17 cellular contexts compared by ENCODE assay signal in genomic region chr16:9134306-9134705, GRCh38. TPM values are rescaled to one million over a fixed set of nuclear protein-coding genes. Genes with fewer than 3 reads are reported as not detected.
A peak's percentile ranks its signal among the peaks of the same experiment; 100 is the strongest.
DNase-seq lines count a peak whose midpoint lies in the region; ATAC-seq and TF ChIP-seq lines count a peak whose summit lies in the region.
"Had no signal": no experiment of that assay in that cellular context is flagged by ENCODE, and none has a peak within 500 bp of the region (broad histone marks: within the 10 kb centered on the region; RNA-seq: fewer than 3 reads in every experiment).

No MANE protein-coding gene starts in this region.

- H3K4me1 Mint-ChIP-seq in activated T-helper 17 cell treated with anti-CD3 and anti-CD28 coated beads, Interleukin-2, amount 50 U/mL, for 72 hours: peaks cover 20% of the 10 kb centered on the region

- no peak overlapping the region for H3K4me3 Mint-ChIP-seq in activated T-helper 17 cell treated with anti-CD3 and anti-CD28 coated beads, Interleukin-2, amount 50 U/mL, for 72 hours

- H3K9me3 Mint-ChIP-seq in activated T-helper 17 cell treated with anti-CD3 and anti-CD28 coated beads, Interleukin-2, amount 50 U/mL, for 72 hours: no peaks in the 10 kb centered on the region

- peaks cover 0 to 34% (median 8%) of the 10 kb centered on the region in 11 experiments; a peak in 11 of 22 replicates for H4K20me1 ChIP-seq in BLaER1 treated with 17β-estradiol and CSF1 and Interleukin-3, amounts not matched to agents 10 nM and 100 nM

- H3K4me1 ChIP-seq in BLaER1 treated with 17β-estradiol and CSF1 and Interleukin-3, amounts not matched to agents 10 nM and 100 nM: peaks cover 21 to 74% (median 56%) of the 10 kb centered on the region in 10 experiments
- peaks cover 8% of the 10 kb centered on the region for H3K4me1 ChIP-seq in vagina
- H3K4me1 ChIP-seq: BE2C had no signal

- DNase-seq in sciatic nerve (ENCODE audit: low spot score) (peak; percentile 28), NCI-H2081 treated with DMSO at 0.1 percent for 48 hours (lab: John Stamatoyannopoulos, UW) (no peak), vagina (ENCODE audit: extremely low spot score in 2 of 2) (no peak), NCI-H1092 treated with DMSO at 0.1 percent for 48 hours (lab: John Stamatoyannopoulos, UW) (no peak)
- DNase-seq in activated CD4-positive, alpha-beta T cell treated with anti-CD3 and anti-CD28 coated beads, Interleukin-2, amount 50 U/mL, for 48 hours: no peak
- DNase-seq: GOT3, KG1, NCI-H1417 treated with DMSO at 0.1 percent for 48 hours, NCI-H187, SIG-M5 had no signal

- H3K27me3 ChIP-seq in BLaER1 treated with 17β-estradiol and CSF1 and Interleukin-3, amounts not matched to agents 10 nM and 100 nM: no peaks in the 10 kb centered on the region
- no peaks in the 10 kb centered on the region for H3K27me3 ChIP-seq in vagina
- H3K27me3 ChIP-seq: BE2C had no signal

- TF ChIP-seq CTCF in vagina (IDR thresholded peaks at IDR 0.05): no peak

- no peaks in the 10 kb centered on the region for H3K9me3 ChIP-seq in BLaER1 treated with 17β-estradiol and CSF1 and Interleukin-3, amounts not matched to agents 10 nM and 100 nM (replicated peaks in 1 of 11)
- H3K9me3 ChIP-seq in KOPT-K1 (ENCODE audit: insufficient read depth, low read length, poor library complexity, severe bottlenecking) (no peaks in the 10 kb centered on the region), vagina (no peaks in the 10 kb centered on the region)
- H3K9me3 ChIP-seq: A549, BE2C, SK-N-SH had no signal

- no peak for ATAC-seq in activated T-helper 17 cell treated with anti-CD3 and anti-CD28 coated beads, Interleukin-2, amount 50 U/mL, for 72 hours (replicated peaks)
- no peak for ATAC-seq in sciatic nerve

- H3K36me3 Mint-ChIP-seq in activated T-helper 17 cell treated with anti-CD3 and anti-CD28 coated beads, Interleukin-2, amount 50 U/mL, for 72 hours (ENCODE audit: low read depth): peaks cover 5% of the 10 kb centered on the region

- peak overlapping the region in 3 of 11 experiments; percentile 26 to 42 (median 27); a peak in 3 of 22 replicates for H3K27ac ChIP-seq in BLaER1 treated with 17β-estradiol and CSF1 and Interleukin-3, amounts not matched to agents 10 nM and 100 nM
- H3K27ac ChIP-seq in KOPT-K1 (ENCODE audit: low read depth, low read length, poor library complexity, severe bottlenecking): peak overlapping the region; percentile 1
- H3K27ac ChIP-seq in vagina: no peak overlapping the region
- H3K27ac ChIP-seq: PC-9 had no signal

- H3K36me3 ChIP-seq in BLaER1 treated with 17β-estradiol and CSF1 and Interleukin-3, amounts not matched to agents 10 nM and 100 nM: no peaks in the 10 kb centered on the region
- H3K36me3 ChIP-seq in KOPT-K1 (ENCODE audit: insufficient read depth, low read length): no peaks in the 10 kb centered on the region
- no peaks in the 10 kb centered on the region for H3K36me3 ChIP-seq in vagina
- H3K36me3 ChIP-seq: BE2C had no signal

- intact Hi-C loops in sciatic nerve (cut with DNase I): no loop called here
- intact Hi-C loops in vagina (cut with DNase I): no loop called here

- peak overlapping the region in 6 of 11 experiments; percentile 70 to 95 (median 86); a peak in 8 of 22 replicates for H3K4me2 ChIP-seq in BLaER1 treated with 17β-estradiol and CSF1 and Interleukin-3, amounts not matched to agents 10 nM and 100 nM
- H3K4me2 ChIP-seq: A549, PC-9, SK-N-SH had no signal

- TF ChIP-seq POLR2A in vagina (IDR thresholded peaks at IDR 0.05): no peak

- H3K27ac Mint-ChIP-seq in activated T-helper 17 cell treated with anti-CD3 and anti-CD28 coated beads, Interleukin-2, amount 50 U/mL, for 72 hours: peak overlapping the region; percentile 42

- no peak overlapping the region for H3K4me3 ChIP-seq in BLaER1 treated with 17β-estradiol and CSF1 and Interleukin-3, amounts not matched to agents 10 nM and 100 nM
- no peak overlapping the region for H3K4me3 ChIP-seq in vagina
- H3K4me3 ChIP-seq: A549, PC-9 had no signal

- H3K27me3 Mint-ChIP-seq in activated T-helper 17 cell treated with anti-CD3 and anti-CD28 coated beads, Interleukin-2, amount 50 U/mL, for 72 hours: peaks cover 3% of the 10 kb centered on the region

- peak overlapping the region in 1 of 11 experiments; percentile 56; a peak in 1 of 22 replicates for H3K9ac ChIP-seq in BLaER1 treated with 17β-estradiol and CSF1 and Interleukin-3, amounts not matched to agents 10 nM and 100 nM
- H3K9ac ChIP-seq: SK-N-SH had no signal

RNA-seq across cellular contexts. Expression of gene HAPSTR1, which starts 42.9 kb away (rescaled TPM):
- 10 to 100 TPM; 46.1 to 58.1 TPM for total RNA-seq in activated T-helper 17 cell treated with anti-CD3 and anti-CD28 coated beads, Interleukin-2, amount 50 U/mL, for 72 hours
- total RNA-seq in sciatic nerve (54.4 TPM), vagina (33.6 TPM)
